In the genomic region with DNA sequence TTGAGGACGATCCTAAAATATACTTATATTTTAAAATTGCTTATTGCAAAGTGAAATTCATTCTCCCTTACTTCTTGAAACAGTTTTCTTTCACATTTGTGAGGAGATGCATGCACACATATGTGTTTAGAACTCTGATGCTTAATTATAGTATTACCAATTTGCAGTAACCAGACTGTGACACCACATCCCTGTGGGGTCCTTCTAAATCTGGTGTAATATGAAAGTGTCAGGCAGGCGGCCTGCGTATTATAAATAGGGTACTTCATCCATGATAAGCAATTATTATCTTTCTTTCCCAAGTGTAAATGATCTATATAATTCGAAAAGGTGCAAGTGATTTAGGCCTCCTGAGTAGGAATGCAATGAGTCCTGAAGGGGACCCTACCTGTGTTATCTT, we compare ENCODE assay signal across 9 cellular contexts. TPM values are rescaled to one million over a fixed set of nuclear protein-coding genes. Genes with fewer than 3 reads are reported as not detected.
DNase-seq lines count a peak whose midpoint lies in the region; ATAC-seq and TF ChIP-seq lines count a peak whose summit lies in the region.
"Had no signal": no experiment of that assay in that cellular context is flagged by ENCODE, and none has a peak within 500 bp of the region (broad histone marks: within the 10 kb centered on the region; RNA-seq: fewer than 3 reads in every experiment).

No MANE protein-coding gene starts in this region.

- ATAC-seq in activated CD8-positive, alpha-beta T cell treated with anti-CD3 and anti-CD28 coated beads for 36 hours = no peak
- ATAC-seq in HG03039 (IDR thresholded peaks at IDR 0.05; ENCODE audit: unreplicated experiment) = no peak

- no peak overlapping the region for H4K8ac ChIP-seq in mesendoderm (ENCODE audit: low read depth, low read length)

- POLR2A ChIA-PET in activated CD8-positive, alpha-beta T cell treated with anti-CD3 and anti-CD28 coated beads for 36 hours (lab: Charles Lee) = interaction anchor here (1.3 kb wide), 1 partner anchor 200 kb away, joined by 3 read pairs; no protein-coding TSS in a partner anchor

- H3K9ac ChIP-seq in mesendoderm (ENCODE audit: low read length) = no peak overlapping the region

- H2AK5ac ChIP-seq in mesendoderm (ENCODE audit: low read length) = no peak overlapping the region

- TF ChIP-seq CTCF in activated CD8-positive, alpha-beta T cell treated with anti-CD3 and anti-CD28 coated beads for 36 hours (IDR thresholded peaks at IDR 0.05) = no peak

- H2BK120ac ChIP-seq in mesendoderm (ENCODE audit: low read depth, low read length) = no peak overlapping the region

- DNase-seq in activated CD4-positive, alpha-beta T cell treated with anti-CD3 and anti-CD28 coated beads, Interleukin-2, amount 10 ng/mL, durations not matched to agents 24 days and 14 days = no peak
- no peak for DNase-seq in activated CD4-positive, alpha-beta T cell treated with anti-CD3 and anti-CD28 coated beads, Interleukin-2, amount 50 U/mL, for 48 hours
- peak; percentile 2 for DNase-seq in activated CD8-positive, alpha-beta T cell treated with anti-CD3 and anti-CD28 coated beads for 36 hours
- no peak for DNase-seq in mesendoderm
- DNase-seq in OCI-M2 (lab: John Stamatoyannopoulos, UW; ENCODE audit: unreplicated experiment) = no peak
- DNase-seq: GF-D8 had no signal

- no peaks in the 10 kb centered on the region for H3K9me3 Mint-ChIP-seq in activated CD4-positive, alpha-beta T cell treated with anti-CD3 and anti-CD28 coated beads, Interleukin-2, amount 10 ng/mL, durations not matched to agents 24 days and 14 days
- H3K9me3 Mint-ChIP-seq in activated CD8-positive, alpha-beta T cell treated with anti-CD3 and anti-CD28 coated beads for 36 hours = no peaks in the 10 kb centered on the region

- no peak overlapping the region for H2BK5ac ChIP-seq in mesendoderm (ENCODE audit: low read length)

- H3K4me3 ChIP-seq in iPS-18c (ENCODE audit: insufficient read depth, low read depth, low read length) = peak overlapping the region; percentile 93
- no peak overlapping the region for H3K4me3 ChIP-seq in mesendoderm (ENCODE audit: low read length)

- no peak overlapping the region for H2BK15ac ChIP-seq in mesendoderm (replicated peaks; ENCODE audit: low read depth)

- no peak overlapping the region for H3K18ac ChIP-seq in mesendoderm (ENCODE audit: low read length)

- no peak overlapping the region for H3K4me2 ChIP-seq in mesendoderm (ENCODE audit: low read length)

- H3K23ac ChIP-seq in mesendoderm (ENCODE audit: low read length) = no peak overlapping the region

- no peak overlapping the region for H3K4ac ChIP-seq in mesendoderm (ENCODE audit: low read depth, low read length)

- CTCF ChIA-PET in activated CD8-positive, alpha-beta T cell treated with anti-CD3 and anti-CD28 coated beads for 36 hours (lab: Charles Lee) = interaction anchor here (1.0 to 1.2 kb wide), 3 partner anchors 8 to 14 kb away, joined by 3 to 5 read pairs (median 4); no protein-coding TSS in a partner anchor

- H3K56ac ChIP-seq in mesendoderm (ENCODE audit: low read length) = no peak overlapping the region

- H3K27ac Mint-ChIP-seq in activated CD4-positive, alpha-beta T cell treated with anti-CD3 and anti-CD28 coated beads, Interleukin-2, amount 10 ng/mL, durations not matched to agents 24 days and 14 days = peak overlapping the region; percentile 98
- peak overlapping the region; percentile 98 for H3K27ac Mint-ChIP-seq in activated CD8-positive, alpha-beta T cell treated with anti-CD3 and anti-CD28 coated beads for 36 hours

- no peaks in the 10 kb centered on the region for H3K36me3 ChIP-seq in mesendoderm (ENCODE audit: control insufficient read depth, insufficient read depth, low read length)

- H3K79me2 ChIP-seq in mesendoderm (ENCODE audit: control insufficient read depth, insufficient read depth, low read length) = no peaks in the 10 kb centered on the region

- no peaks in the 10 kb centered on the region for H3K27me3 ChIP-seq in mesendoderm (ENCODE audit: insufficient read depth, low read length, poor library complexity)

- peaks cover 29% of the 10 kb centered on the region for H3K4me1 Mint-ChIP-seq in activated CD4-positive, alpha-beta T cell treated with anti-CD3 and anti-CD28 coated beads, Interleukin-2, amount 10 ng/mL, durations not matched to agents 24 days and 14 days
- peaks cover 23% of the 10 kb centered on the region for H3K4me1 Mint-ChIP-seq in activated CD8-positive, alpha-beta T cell treated with anti-CD3 and anti-CD28 coated beads for 36 hours (ENCODE audit: low read depth)

- intact Hi-C loops in activated CD4-positive, alpha-beta T cell treated with anti-CD3 and anti-CD28 coated beads, Interleukin-2, amount 10 ng/mL, durations not matched to agents 24 days and 14 days (cut with micrococcal nuclease) = loop anchor here (5.0 kb wide), 2 partner anchors 197 to 742 kb away; a partner anchor contains a TSS
- intact Hi-C loops in activated CD8-positive, alpha-beta T cell treated with anti-CD3 and anti-CD28 coated beads for 36 hours (cut with micrococcal nuclease) = loop anchor here (10.0 kb wide), 1 partner anchor 199 kb away; a partner anchor contains a TSS

- no peak overlapping the region for H4K5ac ChIP-seq in mesendoderm (ENCODE audit: low read length)

- no peaks in the 10 kb centered on the region for H3K27me3 Mint-ChIP-seq in activated CD4-positive, alpha-beta T cell treated with anti-CD3 and anti-CD28 coated beads, Interleukin-2, amount 10 ng/mL, durations not matched to agents 24 days and 14 days
- H3K27me3 Mint-ChIP-seq in activated CD8-positive, alpha-beta T cell treated with anti-CD3 and anti-CD28 coated beads for 36 hours = no peaks in the 10 kb centered on the region

- H3K27ac ChIP-seq in temporal lobe (ENCODE audit: low read depth, low read length) (peak overlapping the region; percentile 98), mesendoderm (ENCODE audit: low read depth, low read length) (no peak overlapping the region)

- peaks cover 2% of the 10 kb centered on the region for H3K79me1 ChIP-seq in mesendoderm (ENCODE audit: low read length)

- peak overlapping the region; percentile 87 for H3K4me3 Mint-ChIP-seq in activated CD4-positive, alpha-beta T cell treated with anti-CD3 and anti-CD28 coated beads, Interleukin-2, amount 10 ng/mL, durations not matched to agents 24 days and 14 days
- H3K4me3 Mint-ChIP-seq in activated CD8-positive, alpha-beta T cell treated with anti-CD3 and anti-CD28 coated beads for 36 hours = peak overlapping the region; percentile 84

- no CpG with 5 or more reads among the region's 4 CpGs for whole genome bisulfite sequencing in mesendoderm (ENCODE audit: extremely low coverage, insufficient coverage, low lambda C conversion rate)

- peaks cover 10% of the 10 kb centered on the region for H3K36me3 Mint-ChIP-seq in activated CD4-positive, alpha-beta T cell treated with anti-CD3 and anti-CD28 coated beads, Interleukin-2, amount 10 ng/mL, durations not matched to agents 24 days and 14 days (ENCODE audit: low read depth)
- H3K36me3 Mint-ChIP-seq in activated CD8-positive, alpha-beta T cell treated with anti-CD3 and anti-CD28 coated beads for 36 hours (ENCODE audit: low read depth) = peaks cover 5% of the 10 kb centered on the region

- peaks cover 2% of the 10 kb centered on the region for H3K4me1 ChIP-seq in mesendoderm (ENCODE audit: control insufficient read depth, low read depth, low read length)

- H3K9me3 ChIP-seq in iPS-18c (ENCODE audit: control insufficient read depth, insufficient read depth, low read length) = no peaks in the 10 kb centered on the region

RNA-seq across cellular contexts. Expression of a gene that starts 0.8 kb away (rescaled TPM):
- 6.6 and 7.8 TPM in 2 replicates for total RNA-seq in activated CD4-positive, alpha-beta T cell treated with anti-CD3 and anti-CD28 coated beads, Interleukin-2, amount 10 ng/mL, durations not matched to agents 24 days and 14 days
- total RNA-seq in activated CD8-positive, alpha-beta T cell treated with anti-CD3 and anti-CD28 coated beads for 36 hours = 1 to 10 TPM; 6.1 to 6.8 TPM
- 41.8 TPM for total RNA-seq in temporal lobe
- polyA plus RNA-seq in mesendoderm (2013, experiment 1 of 2) = 3.6 TPM
- polyA plus RNA-seq in mesendoderm (2013, experiment 2 of 2) = 3.3 TPM

RNA-seq across cellular contexts. Expression of a gene that starts 1.1 kb away (rescaled TPM):
- total RNA-seq in activated CD4-positive, alpha-beta T cell treated with anti-CD3 and anti-CD28 coated beads, Interleukin-2, amount 10 ng/mL, durations not matched to agents 24 days and 14 days = 51.1 and 53.4 TPM in 2 replicates
- 10 to 100 TPM; 76.6 to 86.6 TPM for total RNA-seq in activated CD8-positive, alpha-beta T cell treated with anti-CD3 and anti-CD28 coated beads for 36 hours
- total RNA-seq in temporal lobe = 17.0 TPM
- 56.6 TPM for polyA plus RNA-seq in mesendoderm (2013, experiment 1 of 2)
- polyA plus RNA-seq in mesendoderm (2013, experiment 2 of 2) = 57.4 TPM
